Comparison of ENCODE assay signal across 1 cellular context in genomic region chr1:186112280-186112679, GRCh38.
A peak's percentile ranks its signal among the peaks of the same experiment; 100 is the strongest.
TF ChIP-seq lines count a peak whose summit lies in the region.

No MANE protein-coding gene starts in this region.

TF ChIP-seq in K562, 482 proteins besides CTCF, POLR2A, EP300 and RAD21 (continued from another document and continues in another):
- TF ChIP-seq, protein P1, sequence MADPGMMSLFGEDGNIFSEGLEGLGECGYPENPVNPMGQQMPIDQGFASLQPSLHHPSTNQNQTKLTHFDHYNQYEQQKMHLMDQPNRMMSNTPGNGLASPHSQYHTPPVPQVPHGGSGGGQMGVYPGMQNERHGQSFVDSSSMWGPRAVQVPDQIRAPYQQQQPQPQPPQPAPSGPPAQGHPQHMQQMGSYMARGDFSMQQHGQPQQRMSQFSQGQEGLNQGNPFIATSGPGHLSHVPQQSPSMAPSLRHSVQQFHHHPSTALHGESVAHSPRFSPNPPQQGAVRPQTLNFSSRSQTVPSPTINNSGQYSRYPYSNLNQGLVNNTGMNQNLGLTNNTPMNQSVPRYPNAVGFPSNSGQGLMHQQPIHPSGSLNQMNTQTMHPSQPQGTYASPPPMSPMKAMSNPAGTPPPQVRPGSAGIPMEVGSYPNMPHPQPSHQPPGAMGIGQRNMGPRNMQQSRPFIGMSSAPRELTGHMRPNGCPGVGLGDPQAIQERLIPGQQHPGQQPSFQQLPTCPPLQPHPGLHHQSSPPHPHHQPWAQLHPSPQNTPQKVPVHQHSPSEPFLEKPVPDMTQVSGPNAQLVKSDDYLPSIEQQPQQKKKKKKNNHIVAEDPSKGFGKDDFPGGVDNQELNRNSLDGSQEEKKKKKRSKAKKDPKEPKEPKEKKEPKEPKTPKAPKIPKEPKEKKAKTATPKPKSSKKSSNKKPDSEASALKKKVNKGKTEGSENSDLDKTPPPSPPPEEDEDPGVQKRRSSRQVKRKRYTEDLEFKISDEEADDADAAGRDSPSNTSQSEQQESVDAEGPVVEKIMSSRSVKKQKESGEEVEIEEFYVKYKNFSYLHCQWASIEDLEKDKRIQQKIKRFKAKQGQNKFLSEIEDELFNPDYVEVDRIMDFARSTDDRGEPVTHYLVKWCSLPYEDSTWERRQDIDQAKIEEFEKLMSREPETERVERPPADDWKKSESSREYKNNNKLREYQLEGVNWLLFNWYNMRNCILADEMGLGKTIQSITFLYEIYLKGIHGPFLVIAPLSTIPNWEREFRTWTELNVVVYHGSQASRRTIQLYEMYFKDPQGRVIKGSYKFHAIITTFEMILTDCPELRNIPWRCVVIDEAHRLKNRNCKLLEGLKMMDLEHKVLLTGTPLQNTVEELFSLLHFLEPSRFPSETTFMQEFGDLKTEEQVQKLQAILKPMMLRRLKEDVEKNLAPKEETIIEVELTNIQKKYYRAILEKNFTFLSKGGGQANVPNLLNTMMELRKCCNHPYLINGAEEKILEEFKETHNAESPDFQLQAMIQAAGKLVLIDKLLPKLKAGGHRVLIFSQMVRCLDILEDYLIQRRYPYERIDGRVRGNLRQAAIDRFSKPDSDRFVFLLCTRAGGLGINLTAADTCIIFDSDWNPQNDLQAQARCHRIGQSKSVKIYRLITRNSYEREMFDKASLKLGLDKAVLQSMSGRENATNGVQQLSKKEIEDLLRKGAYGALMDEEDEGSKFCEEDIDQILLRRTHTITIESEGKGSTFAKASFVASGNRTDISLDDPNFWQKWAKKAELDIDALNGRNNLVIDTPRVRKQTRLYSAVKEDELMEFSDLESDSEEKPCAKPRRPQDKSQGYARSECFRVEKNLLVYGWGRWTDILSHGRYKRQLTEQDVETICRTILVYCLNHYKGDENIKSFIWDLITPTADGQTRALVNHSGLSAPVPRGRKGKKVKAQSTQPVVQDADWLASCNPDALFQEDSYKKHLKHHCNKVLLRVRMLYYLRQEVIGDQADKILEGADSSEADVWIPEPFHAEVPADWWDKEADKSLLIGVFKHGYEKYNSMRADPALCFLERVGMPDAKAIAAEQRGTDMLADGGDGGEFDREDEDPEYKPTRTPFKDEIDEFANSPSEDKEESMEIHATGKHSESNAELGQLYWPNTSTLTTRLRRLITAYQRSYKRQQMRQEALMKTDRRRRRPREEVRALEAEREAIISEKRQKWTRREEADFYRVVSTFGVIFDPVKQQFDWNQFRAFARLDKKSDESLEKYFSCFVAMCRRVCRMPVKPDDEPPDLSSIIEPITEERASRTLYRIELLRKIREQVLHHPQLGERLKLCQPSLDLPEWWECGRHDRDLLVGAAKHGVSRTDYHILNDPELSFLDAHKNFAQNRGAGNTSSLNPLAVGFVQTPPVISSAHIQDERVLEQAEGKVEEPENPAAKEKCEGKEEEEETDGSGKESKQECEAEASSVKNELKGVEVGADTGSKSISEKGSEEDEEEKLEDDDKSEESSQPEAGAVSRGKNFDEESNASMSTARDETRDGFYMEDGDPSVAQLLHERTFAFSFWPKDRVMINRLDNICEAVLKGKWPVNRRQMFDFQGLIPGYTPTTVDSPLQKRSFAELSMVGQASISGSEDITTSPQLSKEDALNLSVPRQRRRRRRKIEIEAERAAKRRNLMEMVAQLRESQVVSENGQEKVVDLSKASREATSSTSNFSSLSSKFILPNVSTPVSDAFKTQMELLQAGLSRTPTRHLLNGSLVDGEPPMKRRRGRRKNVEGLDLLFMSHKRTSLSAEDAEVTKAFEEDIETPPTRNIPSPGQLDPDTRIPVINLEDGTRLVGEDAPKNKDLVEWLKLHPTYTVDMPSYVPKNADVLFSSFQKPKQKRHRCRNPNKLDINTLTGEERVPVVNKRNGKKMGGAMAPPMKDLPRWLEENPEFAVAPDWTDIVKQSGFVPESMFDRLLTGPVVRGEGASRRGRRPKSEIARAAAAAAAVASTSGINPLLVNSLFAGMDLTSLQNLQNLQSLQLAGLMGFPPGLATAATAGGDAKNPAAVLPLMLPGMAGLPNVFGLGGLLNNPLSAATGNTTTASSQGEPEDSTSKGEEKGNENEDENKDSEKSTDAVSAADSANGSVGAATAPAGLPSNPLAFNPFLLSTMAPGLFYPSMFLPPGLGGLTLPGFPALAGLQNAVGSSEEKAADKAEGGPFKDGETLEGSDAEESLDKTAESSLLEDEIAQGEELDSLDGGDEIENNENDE (IDR thresholded peaks at IDR 0.05; ENCODE audit: low read depth, low read length) = no peak
- TF ChIP-seq TAF9B (IDR thresholded peaks at IDR 0.05; ENCODE audit: partially characterized antibody) = peak; percentile 48
- TF ChIP-seq, protein P2, sequence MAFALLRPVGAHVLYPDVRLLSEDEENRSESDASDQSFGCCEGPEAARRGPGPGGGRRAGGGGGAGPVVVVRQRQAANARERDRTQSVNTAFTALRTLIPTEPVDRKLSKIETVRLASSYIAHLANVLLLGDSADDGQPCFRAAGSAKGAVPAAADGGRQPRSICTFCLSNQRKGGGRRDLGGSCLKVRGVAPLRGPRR (CRISPR knock-in tag; IDR thresholded peaks at IDR 0.05) = no peak
- TF ChIP-seq, protein P3, sequence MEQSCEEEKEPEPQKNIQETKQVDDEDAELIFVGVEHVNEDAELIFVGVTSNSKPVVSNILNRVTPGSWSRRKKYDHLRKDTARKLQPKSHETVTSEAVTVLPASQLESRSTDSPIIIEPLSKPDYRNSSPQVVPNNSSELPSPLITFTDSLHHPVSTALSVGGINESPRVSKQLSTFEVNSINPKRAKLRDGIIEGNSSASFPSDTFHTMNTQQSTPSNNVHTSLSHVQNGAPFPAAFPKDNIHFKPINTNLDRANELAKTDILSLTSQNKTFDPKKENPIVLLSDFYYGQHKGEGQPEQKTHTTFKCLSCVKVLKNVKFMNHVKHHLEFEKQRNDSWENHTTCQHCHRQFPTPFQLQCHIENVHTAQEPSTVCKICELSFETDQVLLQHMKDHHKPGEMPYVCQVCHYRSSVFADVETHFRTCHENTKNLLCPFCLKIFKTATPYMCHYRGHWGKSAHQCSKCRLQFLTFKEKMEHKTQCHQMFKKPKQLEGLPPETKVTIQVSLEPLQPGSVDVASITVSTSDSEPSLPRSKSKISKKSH (CRISPR knock-in tag; IDR thresholded peaks at IDR 0.05) = no peak
- no peak for TF ChIP-seq E2F4 (CRISPR knock-in tag; IDR thresholded peaks at IDR 0.05; ENCODE audit: low read depth)
- TF ChIP-seq CSDE1 (IDR thresholded peaks at IDR 0.05) = no peak
- no peak for TF ChIP-seq GATAD2A (IDR thresholded peaks at IDR 0.05)
- peak; percentile 99 for TF ChIP-seq ARID1B (IDR thresholded peaks at IDR 0.05)
- no peak for TF ChIP-seq ZBTB7A (IDR thresholded peaks at IDR 0.05; ENCODE audit: borderline replicate concordance, control insufficient read depth, low read depth, low read length)
- no peak for TF ChIP-seq HLTF (IDR thresholded peaks at IDR 0.05)
- TF ChIP-seq SP1 (CRISPR knock-in tag; IDR thresholded peaks at IDR 0.05) = no peak
- peak; percentile 72 for TF ChIP-seq RNF2 (IDR thresholded peaks at IDR 0.05)
- peak; percentile 63; the same call in 1 of the 2 replicates for TF ChIP-seq DMBX1 (CRISPR knock-in tag; IDR thresholded peaks at IDR 0.05; ENCODE audit: borderline replicate concordance)
- no peak for TF ChIP-seq RBM34 (IDR thresholded peaks at IDR 0.05; ENCODE audit: borderline replicate concordance, insufficient read depth, low read length)
- peak; percentile 97 for TF ChIP-seq NCOR1 (IDR thresholded peaks at IDR 0.05)
- peak; percentile 49 for TF ChIP-seq HMGN3 (IDR thresholded peaks at IDR 0.05; ENCODE audit: borderline replicate concordance, extremely low read depth, insufficient read length, low read depth, low read length)
- TF ChIP-seq SRF (CRISPR knock-in tag; IDR thresholded peaks at IDR 0.05) = no peak
- peak; percentile 68 for TF ChIP-seq BCOR (IDR thresholded peaks at IDR 0.05)
- TF ChIP-seq, protein P4, sequence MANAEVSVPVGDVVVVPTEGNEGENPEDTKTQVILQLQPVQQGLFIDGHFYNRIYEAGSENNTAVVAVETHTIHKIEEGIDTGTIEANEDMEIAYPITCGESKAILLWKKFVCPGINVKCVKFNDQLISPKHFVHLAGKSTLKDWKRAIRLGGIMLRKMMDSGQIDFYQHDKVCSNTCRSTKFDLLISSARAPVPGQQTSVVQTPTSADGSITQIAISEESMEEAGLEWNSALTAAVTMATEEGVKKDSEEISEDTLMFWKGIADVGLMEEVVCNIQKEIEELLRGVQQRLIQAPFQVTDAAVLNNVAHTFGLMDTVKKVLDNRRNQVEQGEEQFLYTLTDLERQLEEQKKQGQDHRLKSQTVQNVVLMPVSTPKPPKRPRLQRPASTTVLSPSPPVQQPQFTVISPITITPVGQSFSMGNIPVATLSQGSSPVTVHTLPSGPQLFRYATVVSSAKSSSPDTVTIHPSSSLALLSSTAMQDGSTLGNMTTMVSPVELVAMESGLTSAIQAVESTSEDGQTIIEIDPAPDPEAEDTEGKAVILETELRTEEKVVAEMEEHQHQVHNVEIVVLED (CRISPR knock-in tag; IDR thresholded peaks at IDR 0.05) = no peak
- TF ChIP-seq SREBF1 (IDR thresholded peaks at IDR 0.05; ENCODE audit: borderline replicate concordance, low read depth, low read length) = no peak
- TF ChIP-seq BRD4 (IDR thresholded peaks at IDR 0.05) = no peak
- no peak for TF ChIP-seq ZKSCAN1 (IDR thresholded peaks at IDR 0.05; ENCODE audit: low read depth, low read length)
- TF ChIP-seq ZBTB34 (CRISPR knock-in tag; IDR thresholded peaks at IDR 0.05) = no peak
- TF ChIP-seq HDAC8 (tag; IDR thresholded peaks at IDR 0.05) = no peak
- TF ChIP-seq CXXC5 (CRISPR knock-in tag; IDR thresholded peaks at IDR 0.05) = peak; percentile 68
- no peak for TF ChIP-seq MCM5 (IDR thresholded peaks at IDR 0.05; ENCODE audit: low read depth)
- no peak for TF ChIP-seq ZNF785 (CRISPR knock-in tag; IDR thresholded peaks at IDR 0.05)
- TF ChIP-seq ZNF766 (CRISPR knock-in tag; conservative IDR thresholded peaks at IDR 0.05) = peak; percentile 83
- TF ChIP-seq THRB (CRISPR knock-in tag; conservative IDR thresholded peaks at IDR 0.05) = no peak
- TF ChIP-seq SRSF7 (optimal IDR thresholded peaks at IDR 0.05; ENCODE audit: low read depth, low read length) = no peak
- no peak for TF ChIP-seq FIP1L1 (IDR thresholded peaks at IDR 0.05; ENCODE audit: low read depth, low read length, poor library complexity, severe bottlenecking)
- no peak for TF ChIP-seq PHF21A (IDR thresholded peaks at IDR 0.05; ENCODE audit: borderline replicate concordance, low read depth)
- peak; percentile 68 for TF ChIP-seq MBD2 (IDR thresholded peaks at IDR 0.05; ENCODE audit: borderline replicate concordance, low read depth)
- no peak for TF ChIP-seq PRMT5 (CRISPR knock-in tag; IDR thresholded peaks at IDR 0.05)
- TF ChIP-seq PHB (CRISPR knock-in tag; IDR thresholded peaks at IDR 0.05) = no peak
- no peak for TF ChIP-seq MED1 (CRISPR knock-in tag; IDR thresholded peaks at IDR 0.05; ENCODE audit: borderline replicate concordance)
- TF ChIP-seq COPS2 (conservative IDR thresholded peaks at IDR 0.05) = no peak
- peak; percentile 83 for TF ChIP-seq FOXJ2 (tag; IDR thresholded peaks at IDR 0.05)
- TF ChIP-seq, protein P5, sequence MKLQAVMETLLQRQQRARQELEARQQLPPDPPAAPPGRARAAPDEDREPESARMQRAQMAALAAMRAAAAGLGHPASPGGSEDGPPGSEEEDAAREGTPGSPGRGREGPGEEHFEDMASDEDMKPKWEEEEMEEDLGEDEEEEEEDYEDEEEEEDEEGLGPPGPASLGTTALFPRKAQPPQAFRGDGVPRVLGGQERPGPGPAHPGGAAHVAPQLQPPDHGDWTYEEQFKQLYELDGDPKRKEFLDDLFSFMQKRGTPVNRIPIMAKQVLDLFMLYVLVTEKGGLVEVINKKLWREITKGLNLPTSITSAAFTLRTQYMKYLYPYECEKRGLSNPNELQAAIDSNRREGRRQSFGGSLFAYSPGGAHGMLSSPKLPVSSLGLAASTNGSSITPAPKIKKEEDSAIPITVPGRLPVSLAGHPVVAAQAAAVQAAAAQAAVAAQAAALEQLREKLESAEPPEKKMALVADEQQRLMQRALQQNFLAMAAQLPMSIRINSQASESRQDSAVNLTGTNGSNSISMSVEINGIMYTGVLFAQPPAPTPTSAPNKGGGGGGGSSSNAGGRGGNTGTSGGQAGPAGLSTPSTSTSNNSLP (IDR thresholded peaks at IDR 0.05; ENCODE audit: borderline replicate concordance, low read depth, low read length) = peak; percentile 98
- TF ChIP-seq ZNF778 (CRISPR knock-in tag; IDR thresholded peaks at IDR 0.05) = no peak
- TF ChIP-seq, protein P6, sequence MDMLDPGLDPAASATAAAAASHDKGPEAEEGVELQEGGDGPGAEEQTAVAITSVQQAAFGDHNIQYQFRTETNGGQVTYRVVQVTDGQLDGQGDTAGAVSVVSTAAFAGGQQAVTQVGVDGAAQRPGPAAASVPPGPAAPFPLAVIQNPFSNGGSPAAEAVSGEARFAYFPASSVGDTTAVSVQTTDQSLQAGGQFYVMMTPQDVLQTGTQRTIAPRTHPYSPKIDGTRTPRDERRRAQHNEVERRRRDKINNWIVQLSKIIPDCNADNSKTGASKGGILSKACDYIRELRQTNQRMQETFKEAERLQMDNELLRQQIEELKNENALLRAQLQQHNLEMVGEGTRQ (CRISPR knock-in tag; IDR thresholded peaks at IDR 0.05) = peak; percentile 87
- no peak for TF ChIP-seq HNRNPLL (IDR thresholded peaks at IDR 0.05; ENCODE audit: low read depth, low read length, poor library complexity, severe bottlenecking)
